ENCODE assay signal across 1 cellular context in the genomic region with DNA sequence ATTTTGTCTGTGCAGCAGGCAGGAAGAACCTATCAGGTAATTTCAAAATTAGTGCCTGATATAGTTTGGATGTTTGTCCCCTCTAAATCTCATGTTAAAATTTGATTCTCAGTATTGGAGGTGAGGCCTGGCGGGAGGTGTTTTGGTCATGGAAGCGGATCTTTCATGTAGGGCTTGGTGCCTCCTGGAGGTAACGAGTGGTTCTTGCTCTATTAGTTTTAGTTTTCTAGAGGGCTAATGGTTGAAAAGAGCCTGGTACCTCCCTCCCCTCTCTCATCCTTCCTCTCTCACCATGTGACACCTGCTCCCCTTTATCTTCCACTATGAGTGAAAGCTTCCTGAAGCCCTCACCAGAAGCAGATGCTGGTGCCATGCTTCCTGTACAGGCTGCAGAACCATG.
TF ChIP-seq lines count a peak whose summit lies in the region.

No MANE protein-coding gene starts in this region.

TF ChIP-seq in WTC11, 78 proteins besides CTCF, POLR2A, EP300 and RAD21 (continued from another document):
- TF ChIP-seq, protein P1, sequence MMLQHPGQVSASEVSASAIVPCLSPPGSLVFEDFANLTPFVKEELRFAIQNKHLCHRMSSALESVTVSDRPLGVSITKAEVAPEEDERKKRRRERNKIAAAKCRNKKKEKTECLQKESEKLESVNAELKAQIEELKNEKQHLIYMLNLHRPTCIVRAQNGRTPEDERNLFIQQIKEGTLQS (CRISPR knock-in tag; conservative IDR thresholded peaks at IDR 0.05): no peak
- TF ChIP-seq, protein P2, sequence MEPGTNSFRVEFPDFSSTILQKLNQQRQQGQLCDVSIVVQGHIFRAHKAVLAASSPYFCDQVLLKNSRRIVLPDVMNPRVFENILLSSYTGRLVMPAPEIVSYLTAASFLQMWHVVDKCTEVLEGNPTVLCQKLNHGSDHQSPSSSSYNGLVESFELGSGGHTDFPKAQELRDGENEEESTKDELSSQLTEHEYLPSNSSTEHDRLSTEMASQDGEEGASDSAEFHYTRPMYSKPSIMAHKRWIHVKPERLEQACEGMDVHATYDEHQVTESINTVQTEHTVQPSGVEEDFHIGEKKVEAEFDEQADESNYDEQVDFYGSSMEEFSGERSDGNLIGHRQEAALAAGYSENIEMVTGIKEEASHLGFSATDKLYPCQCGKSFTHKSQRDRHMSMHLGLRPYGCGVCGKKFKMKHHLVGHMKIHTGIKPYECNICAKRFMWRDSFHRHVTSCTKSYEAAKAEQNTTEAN (CRISPR knock-in tag; IDR thresholded peaks at IDR 0.05): no peak
- TF ChIP-seq RELA (CRISPR knock-in tag; IDR thresholded peaks at IDR 0.05; ENCODE audit: borderline replicate concordance) (no peak), FOXJ3 (CRISPR knock-in tag; IDR thresholded peaks at IDR 0.05; ENCODE audit: borderline replicate concordance) (no peak), TCF7 (CRISPR knock-in tag; IDR thresholded peaks at IDR 0.05; ENCODE audit: low read depth) (no peak), TP53 (CRISPR knock-in tag; IDR thresholded peaks at IDR 0.05) (no peak), NR1H2 (CRISPR knock-in tag; IDR thresholded peaks at IDR 0.05) (no peak)
- TF ChIP-seq, protein P3, sequence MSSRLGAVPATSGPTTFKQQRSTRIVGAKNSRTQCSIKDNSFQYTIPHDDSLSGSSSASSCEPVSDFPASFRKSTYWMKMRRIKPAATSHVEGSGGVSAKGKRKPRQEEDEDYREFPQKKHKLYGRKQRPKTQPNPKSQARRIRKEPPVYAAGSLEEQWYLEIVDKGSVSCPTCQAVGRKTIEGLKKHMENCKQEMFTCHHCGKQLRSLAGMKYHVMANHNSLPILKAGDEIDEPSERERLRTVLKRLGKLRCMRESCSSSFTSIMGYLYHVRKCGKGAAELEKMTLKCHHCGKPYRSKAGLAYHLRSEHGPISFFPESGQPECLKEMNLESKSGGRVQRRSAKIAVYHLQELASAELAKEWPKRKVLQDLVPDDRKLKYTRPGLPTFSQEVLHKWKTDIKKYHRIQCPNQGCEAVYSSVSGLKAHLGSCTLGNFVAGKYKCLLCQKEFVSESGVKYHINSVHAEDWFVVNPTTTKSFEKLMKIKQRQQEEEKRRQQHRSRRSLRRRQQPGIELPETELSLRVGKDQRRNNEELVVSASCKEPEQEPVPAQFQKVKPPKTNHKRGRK (CRISPR knock-in tag; IDR thresholded peaks at IDR 0.05; ENCODE audit: borderline replicate concordance): no peak
- TF ChIP-seq, protein P4, sequence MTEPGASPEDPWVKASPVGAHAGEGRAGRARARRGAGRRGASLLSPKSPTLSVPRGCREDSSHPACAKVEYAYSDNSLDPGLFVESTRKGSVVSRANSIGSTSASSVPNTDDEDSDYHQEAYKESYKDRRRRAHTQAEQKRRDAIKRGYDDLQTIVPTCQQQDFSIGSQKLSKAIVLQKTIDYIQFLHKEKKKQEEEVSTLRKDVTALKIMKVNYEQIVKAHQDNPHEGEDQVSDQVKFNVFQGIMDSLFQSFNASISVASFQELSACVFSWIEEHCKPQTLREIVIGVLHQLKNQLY (CRISPR knock-in tag; IDR thresholded peaks at IDR 0.05): no peak
